Comparison of ENCODE assay signal across 8 cellular contexts in the genomic region with DNA sequence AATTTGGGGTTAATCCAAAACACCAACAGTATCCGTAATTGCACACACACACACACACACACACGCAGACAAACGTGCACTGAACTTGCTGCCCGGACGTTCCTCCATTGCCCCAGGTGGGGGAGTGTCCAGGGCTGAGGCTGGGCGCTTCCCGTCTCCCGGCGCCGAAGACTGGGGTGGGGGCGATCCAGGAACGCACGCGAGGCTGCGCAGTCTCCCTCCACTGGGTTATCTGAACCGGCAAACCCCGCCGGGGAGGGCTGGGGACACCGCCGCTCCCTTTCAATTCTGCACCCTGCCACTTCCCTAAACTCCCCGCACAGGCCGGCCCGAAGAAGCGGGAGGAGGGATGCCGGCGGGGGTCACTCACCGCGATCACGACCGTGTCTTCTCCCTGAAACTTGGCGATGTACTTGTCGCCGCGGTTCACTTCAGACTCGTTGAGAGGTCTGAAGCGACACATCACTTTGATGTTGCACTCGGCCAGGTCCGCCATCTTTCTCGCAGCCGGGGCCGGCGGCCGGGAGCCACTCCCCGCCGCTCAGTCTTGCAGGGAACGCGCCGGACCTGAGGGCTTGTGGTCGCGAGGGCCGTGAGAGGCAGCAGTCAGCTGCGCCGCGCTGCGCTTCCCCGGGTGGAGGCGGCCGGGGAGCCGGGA. TPM values are rescaled to one million over a fixed set of nuclear protein-coding genes. Genes with fewer than 3 reads are reported as not detected.
DNase-seq lines count a peak whose midpoint lies in the region; ATAC-seq, FAIRE-seq and TF ChIP-seq lines count a peak whose summit lies in the region.

No MANE protein-coding gene starts in this region.

- no peaks in the 10 kb centered on the region for H3K9me3 ChIP-seq in neuron (ENCODE audit: low read length)

- H3K4me1 ChIP-seq in foreskin keratinocyte (peaks cover 30% of the 10 kb centered on the region), neuron (ENCODE audit: insufficient read depth, low read length) (peaks cover 15% of the 10 kb centered on the region)

- H2AFZ ChIP-seq in neuron (ENCODE audit: low read depth, low read length) = peak overlapping the region; percentile 99

- peak overlapping the region; percentile 86 for H3K27ac ChIP-seq in foreskin keratinocyte

- H3K27me3 ChIP-seq in foreskin keratinocyte (no peaks in the 10 kb centered on the region), neuron (ENCODE audit: insufficient read depth, low read length) (no peaks in the 10 kb centered on the region)

- DNase-seq in COLO668 (lab: John Stamatoyannopoulos, UW; ENCODE audit: unreplicated experiment) = peak; percentile 58
- DNase-seq in RCC 7860 (ENCODE audit: low spot score) = peak; percentile 29
- DNase-seq in activated gamma-delta T cell treated with Interleukin-2 at 50 U/mL for 16 hours = peak; percentile 62
- peak in 1 of 2 donors; percentile 44 for DNase-seq in foreskin keratinocyte
- DNase-seq in superior temporal gyrus (ENCODE audit: extremely low spot score) = peak; percentile 62

- FAIRE-seq in RCC 7860 (lab: Jason Lieb, UNC) = no peak

- TF ChIP-seq CTCF in foreskin keratinocyte (conservative IDR thresholded peaks at IDR 0.05) = no peak

- ATAC-seq in GM19397 (IDR thresholded peaks at IDR 0.05; ENCODE audit: unreplicated experiment) (peak; percentile 46), HG03520 (IDR thresholded peaks at IDR 0.05; ENCODE audit: unreplicated experiment) (peak; percentile 42), foreskin keratinocyte (peak; percentile 63)

- H3K4me3 ChIP-seq in neuron (ENCODE audit: low read length) = peak overlapping the region; percentile 99

- H3K36me3 ChIP-seq in neuron (ENCODE audit: insufficient read depth, low read length) = no peaks in the 10 kb centered on the region

RNA-seq across cellular contexts. Expression of a gene that starts 0.6 kb away (rescaled TPM):
- total RNA-seq in foreskin keratinocyte = 128 and 129 TPM in 2 replicates
- polyA plus RNA-seq in foreskin keratinocyte = 23.8 and 26.9 TPM in 2 replicates
